15 cellular contexts compared by ENCODE assay signal in the genomic region with DNA sequence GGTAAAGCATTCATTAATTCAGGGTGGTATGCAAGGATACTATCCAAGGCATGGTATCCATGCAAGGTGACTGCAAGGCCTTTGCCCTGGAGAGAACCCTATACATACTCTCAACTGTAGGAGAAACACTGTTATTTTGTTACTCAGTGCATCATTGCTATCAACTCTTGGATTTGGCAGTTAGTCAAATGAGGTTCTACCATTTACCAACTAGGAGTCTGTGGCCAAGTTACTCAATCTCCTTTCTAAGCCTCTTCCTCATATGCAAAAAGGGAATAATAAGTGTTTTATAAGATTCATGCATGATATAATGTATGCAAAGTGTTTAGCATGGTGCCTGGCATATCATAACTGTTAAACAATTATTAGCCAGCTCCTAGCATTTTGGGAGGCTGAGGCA. TPM values are rescaled to one million over a fixed set of nuclear protein-coding genes. Genes with fewer than 3 reads are reported as not detected.
A peak's percentile ranks its signal among the peaks of the same experiment; 100 is the strongest.
DNase-seq lines count a peak whose midpoint lies in the region; ATAC-seq and TF ChIP-seq lines count a peak whose summit lies in the region.
"Had no signal": no experiment of that assay in that cellular context is flagged by ENCODE, and none has a peak within 500 bp of the region (broad histone marks: within the 10 kb centered on the region; RNA-seq: fewer than 3 reads in every experiment).

No MANE protein-coding gene starts in this region.

- peak overlapping the region; percentile 96 for H3K4me2 ChIP-seq in DOHH2 (ENCODE audit: low read length)
- H3K4me2 ChIP-seq in OCI-LY7 (ENCODE audit: low read length), result peak overlapping the region; percentile 84

- DNase-seq in OCI-LY7 (ENCODE audit: low spot score) (no peak), lower lobe of right lung (no peak), globus pallidus (ENCODE audit: low spot score) (no peak)
- no peak for DNase-seq in activated CD4-positive, alpha-beta T cell treated with anti-CD3 and anti-CD28 coated beads for 48 hours
- DNase-seq: activated CD8-positive, alpha-beta memory T cell treated with anti-CD3 and anti-CD28 coated beads for 24 hours; activated gamma-delta T cell; endodermal cell; head of caudate nucleus; NCI-H1694 treated with DMSO at 0.1 percent for 48 hours; NCI-H524 treated with DMSO at 0.1 percent for 48 hours; stimulated activated naive CD8-positive, alpha-beta T cell treated with anti-CD3 and anti-CD28 coated beads, Interleukin-15, amount 100 ng/mL, for 72 hours had no signal

- TF ChIP-seq CTCF in DOHH2 (IDR thresholded peaks at IDR 0.05; ENCODE audit: low read depth, low read length, poor library complexity, severe bottlenecking), result no peak
- TF ChIP-seq CTCF in OCI-LY7 (conservative IDR thresholded peaks at IDR 0.05; ENCODE audit: low read length), result no peak
- TF ChIP-seq CTCF in lower lobe of right lung (IDR thresholded peaks at IDR 0.05), result no peak

- intact Hi-C loops in OCI-LY7 (cut with micrococcal nuclease; ENCODE audit: unreplicated experiment), result loop anchor here (1.0 to 5.0 kb wide), 2 partner anchors 28 to 117 kb away; partner anchors contain the start of gene PCDHGA5
- intact Hi-C loops in lower lobe of right lung (cut with DNase I), result no loop called here

- H3K4me1 ChIP-seq in DOHH2 (ENCODE audit: control insufficient read depth, low read length) (peaks cover 84% of the 10 kb centered on the region), OCI-LY7 (ENCODE audit: insufficient read depth, low read length, poor library complexity, severe bottlenecking) (peaks cover 86% of the 10 kb centered on the region), lower lobe of right lung (peaks cover 45% of the 10 kb centered on the region)

- H3K9me2 ChIP-seq in DOHH2 (replicated peaks; ENCODE audit: control insufficient read depth, low read length), result no peaks in the 10 kb centered on the region
- H3K9me2 ChIP-seq in OCI-LY7 (ENCODE audit: insufficient read depth, low read length), result no peaks in the 10 kb centered on the region

- 0 out of 2 replicates have a peak, but pooled peaks cover 7% of the 10 kb centered on the region for H4K20me1 ChIP-seq in DOHH2 (ENCODE audit: control insufficient read depth, insufficient read depth, low read depth, low read length)
- no peaks in the 10 kb centered on the region for H4K20me1 ChIP-seq in OCI-LY7 (ENCODE audit: insufficient read depth, low read length)

- no peaks in the 10 kb centered on the region for H3K27me3 ChIP-seq in DOHH2 (ENCODE audit: control insufficient read depth, low read length)
- H3K27me3 ChIP-seq in lower lobe of right lung (ENCODE audit: low read depth), result peaks cover 13% of the 10 kb centered on the region
- H3K27me3 ChIP-seq: right atrium auricular region had no signal

- peaks cover 11% of the 10 kb centered on the region; the same call in 1 of the 2 replicates for H3F3A ChIP-seq in DOHH2 (ENCODE audit: control insufficient read depth, insufficient read depth)

- CTCF ChIA-PET in OCI-LY7 (lab: Charles Lee; ENCODE audit: unreplicated experiment), result interaction anchor here (1.1 kb wide), 1 partner anchor 79 kb away, joined by 3 read pairs; no protein-coding TSS in a partner anchor

- H3K27ac ChIP-seq in DOHH2 (ENCODE audit: low read depth, low read length), result peak overlapping the region; percentile 41; the same call in 1 of the 2 replicates
- peak overlapping the region; percentile 65 for H3K27ac ChIP-seq in OCI-LY7 (ENCODE audit: low read depth, low read length, poor library complexity, severe bottlenecking)
- H3K27ac ChIP-seq in lower lobe of right lung, result no peak overlapping the region
- H3K27ac ChIP-seq: right atrium auricular region had no signal

- POLR2A ChIA-PET in OCI-LY7 (lab: Charles Lee), result interaction anchor here (0.8 to 8.2 kb wide), 12 partner anchors 10 to 159 kb away, joined by 3 to 109 read pairs (median 6); partner anchors contain the start of genes PCDHGC5 and TAF7

- H3K9me3 ChIP-seq in DOHH2 (ENCODE audit: control insufficient read depth, insufficient read depth, low read length) (no peaks in the 10 kb centered on the region), OCI-LY7 (ENCODE audit: low read length) (no peaks in the 10 kb centered on the region), lower lobe of right lung (no peaks in the 10 kb centered on the region)
- H3K9me3 ChIP-seq: right atrium auricular region had no signal

- H3K4me3 ChIP-seq in DOHH2 (ENCODE audit: low read length) (peak overlapping the region; percentile 90), OCI-LY7 (ENCODE audit: low read depth, low read length, poor library complexity, severe bottlenecking) (peak overlapping the region; percentile 79), lower lobe of right lung (peak overlapping the region; percentile 63)

- peaks cover 71% of the 10 kb centered on the region for H3K36me3 ChIP-seq in DOHH2 (ENCODE audit: control insufficient read depth, low read length)
- H3K36me3 ChIP-seq in OCI-LY7 (ENCODE audit: insufficient read depth, low read length), result peaks cover 24% of the 10 kb centered on the region; the same call in 1 of the 2 replicates
- no peaks in the 10 kb centered on the region for H3K36me3 ChIP-seq in lower lobe of right lung
- H3K36me3 ChIP-seq: right atrium auricular region had no signal

- ATAC-seq in lower lobe of right lung (no peak), HG03460 (IDR thresholded peaks at IDR 0.05; ENCODE audit: unreplicated experiment) (no peak)
- ATAC-seq: stimulated activated naive CD8-positive, alpha-beta T cell treated with anti-CD3 and anti-CD28 coated beads, Interleukin-15, amount 100 ng/mL, for 72 hours had no signal

- H3K79me2 ChIP-seq in DOHH2 (ENCODE audit: control insufficient read depth, low read length) (peaks cover 92% of the 10 kb centered on the region), OCI-LY7 (ENCODE audit: insufficient read depth, low read depth, low read length) (peaks cover 81% of the 10 kb centered on the region)

- BruUV-seq in OCI-LY7 (replicated peaks; lab: Mats Ljungman, UMichigan), result no TSS peak

- H2AFZ ChIP-seq in OCI-LY7 (ENCODE audit: low read length), result no peak overlapping the region

RNA-seq across cellular contexts. Expression of gene PCDHGC3, which starts 4.0 kb away (rescaled TPM):
- total RNA-seq in OCI-LY7 (2014; rRNA removed; shearing (Covaris generic)), result 20.4 and 27.2 TPM in 2 replicates
- total RNA-seq in OCI-LY7 (2022), result 59.7 and 60.0 TPM in 2 replicates
- total RNA-seq in lower lobe of right lung, result 82.4 TPM

RNA-seq across cellular contexts. Expression of gene PCDHGC4, which starts 5.1 kb away (rescaled TPM):
- total RNA-seq in OCI-LY7 (2014; rRNA removed; shearing (Covaris generic)), result 6.3 and 8.4 TPM in 2 replicates
- total RNA-seq in OCI-LY7 (2022) (6.4 and 7.0 TPM in 2 replicates), lower lobe of right lung (1.5 TPM)

RNA-seq across cellular contexts. Expression of gene PCDHGC5, which starts 9.1 kb away (rescaled TPM):
- total RNA-seq in OCI-LY7 (2014; rRNA removed; shearing (Covaris generic)), result 3.0 and 4.4 TPM in 2 replicates
- total RNA-seq in OCI-LY7 (2022), result 5.0 and 5.4 TPM in 2 replicates
- total RNA-seq in lower lobe of right lung, result 1.8 TPM

RNA-seq across cellular contexts. Expression of gene PCDHGA12, which starts 49.5 kb away (rescaled TPM):
- 2.6 and 3.9 TPM in 2 replicates for total RNA-seq in OCI-LY7 (2014; rRNA removed; shearing (Covaris generic))
- 3.0 and 3.4 TPM in 2 replicates for total RNA-seq in OCI-LY7 (2022)
- 5.9 TPM for total RNA-seq in lower lobe of right lung
- total RNA-seq: Daoy had no signal

RNA-seq across cellular contexts. Expression of gene PCDHGA11, which starts 58.9 kb away (rescaled TPM):
- 4.8 and 6.8 TPM in 2 replicates for total RNA-seq in OCI-LY7 (2014; rRNA removed; shearing (Covaris generic))
- total RNA-seq in OCI-LY7 (2022) (3.4 and 4.1 TPM in 2 replicates), lower lobe of right lung (3.2 TPM)
